ENCODE assay signal across 8 cellular contexts in genomic region chr5:80655231-80655784, GRCh38. TPM values are rescaled to one million over a fixed set of nuclear protein-coding genes. Genes with fewer than 3 reads are reported as not detected.
DNase-seq lines count a peak whose midpoint lies in the region; ATAC-seq and TF ChIP-seq lines count a peak whose summit lies in the region.

No MANE protein-coding gene starts in this region.

- H3K36me3 ChIP-seq in cardiac muscle cell (peaks cover 15% of the 10 kb centered on the region), kidney epithelial cell (ENCODE audit: control insufficient read depth, insufficient read depth, low read length) (no peaks in the 10 kb centered on the region), tibial artery (peaks cover 24 to 32% (median 29%) of the 10 kb centered on the region in 3 donors)

- H3K27ac ChIP-seq in cardiac muscle cell (peak overlapping the region; percentile 93), tibial artery (peak overlapping the region; percentile 89 to 95)

- intact Hi-C loops in left ventricle myocardium superior (cut with micrococcal nuclease) (no loop called here), tibial artery (cut with DNase I; ENCODE audit: low total_unique reads) (no loop called here)
- intact Hi-C loops in activated T-helper 2 cell treated with anti-CD3 and anti-CD28 coated beads, Interferon-gamma antibody, Interleukin-2, Interleukin-4, amounts not matched to agents 10 μg/mL and 5 μg/mL and 100 μg/mL, durations not matched to agents 14 hours and 24 hours and 36 hours (cut with micrococcal nuclease), result loop anchor here (1.0 to 10.0 kb wide), 4 partner anchors 173 to 1421 kb away; partner anchors contain the start of genes JMY and ZCCHC9

- ATAC-seq in left ventricle myocardium superior, result no peak

- peaks cover 50% of the 10 kb centered on the region for H3K36me3 Mint-ChIP-seq in activated T-helper 2 cell treated with anti-CD3 and anti-CD28 coated beads, Interferon-gamma antibody, Interleukin-2, Interleukin-4, amounts not matched to agents 10 μg/mL and 5 μg/mL and 100 μg/mL, durations not matched to agents 14 hours and 24 hours and 36 hours (ENCODE audit: low read depth)

- no peaks in the 10 kb centered on the region for H3K27me3 Mint-ChIP-seq in activated T-helper 2 cell treated with anti-CD3 and anti-CD28 coated beads, Interferon-gamma antibody, Interleukin-2, Interleukin-4, amounts not matched to agents 10 μg/mL and 5 μg/mL and 100 μg/mL, durations not matched to agents 14 hours and 24 hours and 36 hours (ENCODE audit: low read depth)

- peak overlapping the region; percentile 96 for H3K4me3 ChIP-seq in cardiac muscle cell
- peak overlapping the region; percentile 86 for H3K4me3 ChIP-seq in kidney epithelial cell (ENCODE audit: low read depth, low read length)
- H3K4me3 ChIP-seq in tibial artery, result peak overlapping the region; percentile 89 to 97

- peaks cover 20% of the 10 kb centered on the region for H3K4me1 Mint-ChIP-seq in activated T-helper 2 cell treated with anti-CD3 and anti-CD28 coated beads, Interferon-gamma antibody, Interleukin-2, Interleukin-4, amounts not matched to agents 10 μg/mL and 5 μg/mL and 100 μg/mL, durations not matched to agents 14 hours and 24 hours and 36 hours (ENCODE audit: low read depth)

- peaks cover 15% of the 10 kb centered on the region for H3K4me1 ChIP-seq in cardiac muscle cell (ENCODE audit: low read depth)
- peaks cover 0 to 20% (median 13%) of the 10 kb centered on the region in 4 donors for H3K4me1 ChIP-seq in tibial artery

- no peaks in the 10 kb centered on the region for H3K9me3 Mint-ChIP-seq in activated T-helper 2 cell treated with anti-CD3 and anti-CD28 coated beads, Interferon-gamma antibody, Interleukin-2, Interleukin-4, amounts not matched to agents 10 μg/mL and 5 μg/mL and 100 μg/mL, durations not matched to agents 14 hours and 24 hours and 36 hours

- TF ChIP-seq CTCF in cardiac muscle cell (IDR thresholded peaks at IDR 0.05; ENCODE audit: low read depth, low read length), result no peak
- TF ChIP-seq CTCF in kidney epithelial cell (IDR thresholded peaks at IDR 0.05; ENCODE audit: insufficient read depth, low read length, poor library complexity, severe bottlenecking), result no peak
- TF ChIP-seq CTCF in tibial artery (IDR thresholded peaks at IDR 0.05), result no peak

- H3K27me3 ChIP-seq in cardiac muscle cell (no peaks in the 10 kb centered on the region), kidney epithelial cell (ENCODE audit: control insufficient read depth, insufficient read depth, low read length) (no peaks in the 10 kb centered on the region), tibial artery (no peaks in the 10 kb centered on the region)

- peak in 1 of 2 donors; percentile 12 for DNase-seq in cardiac muscle cell (ENCODE audit: low read depth in 1 of 2, low spot score in 1 of 2)
- DNase-seq in left ventricle myocardium superior, result no peak
- no peak for DNase-seq in activated T-helper 2 cell treated with anti-CD3 and anti-CD28 coated beads, Interferon-gamma antibody, Interleukin-2, Interleukin-4, amounts not matched to agents 10 μg/mL and 5 μg/mL and 100 μg/mL, durations not matched to agents 14 hours and 24 hours and 36 hours (ENCODE audit: low spot score)
- DNase-seq in kidney epithelial cell (ENCODE audit: low read depth), result no peak
- no peak for DNase-seq in tibial artery
- no peak for DNase-seq in HUDEP-2 (lab: John Stamatoyannopoulos, UW; ENCODE audit: unreplicated experiment in 76 of 76)
- DNase-seq in AG08395 (ENCODE audit: low spot score), result no peak
- no peak for DNase-seq in activated CD8-positive, alpha-beta memory T cell treated with anti-CD3 and anti-CD28 coated beads for 24 hours

- peak overlapping the region; percentile 96 for H3K27ac Mint-ChIP-seq in activated T-helper 2 cell treated with anti-CD3 and anti-CD28 coated beads, Interferon-gamma antibody, Interleukin-2, Interleukin-4, amounts not matched to agents 10 μg/mL and 5 μg/mL and 100 μg/mL, durations not matched to agents 14 hours and 24 hours and 36 hours

- no peaks in the 10 kb centered on the region for H3K9me3 ChIP-seq in cardiac muscle cell (ENCODE audit: low read depth)
- no peaks in the 10 kb centered on the region for H3K9me3 ChIP-seq in tibial artery

- H3K4me3 Mint-ChIP-seq in activated T-helper 2 cell treated with anti-CD3 and anti-CD28 coated beads, Interferon-gamma antibody, Interleukin-2, Interleukin-4, amounts not matched to agents 10 μg/mL and 5 μg/mL and 100 μg/mL, durations not matched to agents 14 hours and 24 hours and 36 hours (ENCODE audit: low read depth), result peak overlapping the region; percentile 88

RNA-seq across cellular contexts. Expression of gene DHFR, which starts 0.5 kb away (rescaled TPM):
- total RNA-seq in cardiac muscle cell (41.7 and 53.9 TPM in 2 replicates), left ventricle myocardium superior (10.5 TPM), kidney epithelial cell (13.0 and 18.5 TPM in 2 replicates)
- 34.4 and 37.3 TPM in 2 replicates for polyA plus RNA-seq in cardiac muscle cell
- 55.7 and 56.9 TPM in 2 replicates for total RNA-seq in activated T-helper 2 cell treated with anti-CD3 and anti-CD28 coated beads, Interferon-gamma antibody, Interleukin-2, Interleukin-4, amounts not matched to agents 10 μg/mL and 5 μg/mL and 100 μg/mL, durations not matched to agents 14 hours and 24 hours and 36 hours

RNA-seq across cellular contexts. Expression of gene MSH3, which starts 0.9 kb away (rescaled TPM):
- total RNA-seq in cardiac muscle cell, result 11.4 and 11.9 TPM in 2 replicates
- 8.7 and 11.3 TPM in 2 replicates for polyA plus RNA-seq in cardiac muscle cell
- total RNA-seq in left ventricle myocardium superior, result 11.9 TPM
- total RNA-seq in activated T-helper 2 cell treated with anti-CD3 and anti-CD28 coated beads, Interferon-gamma antibody, Interleukin-2, Interleukin-4, amounts not matched to agents 10 μg/mL and 5 μg/mL and 100 μg/mL, durations not matched to agents 14 hours and 24 hours and 36 hours, result 20.6 and 21.2 TPM in 2 replicates
- total RNA-seq in kidney epithelial cell, result 17.5 and 23.5 TPM in 2 replicates
